Comparison of ENCODE assay signal across 19 cellular contexts in genomic region chr21:35111531-35111930, GRCh38.
DNase-seq lines count a peak whose midpoint lies in the region; ATAC-seq and TF ChIP-seq lines count a peak whose summit lies in the region.
"Had no signal": no experiment of that assay in that cellular context is flagged by ENCODE, and none has a peak within 500 bp of the region (broad histone marks: within the 10 kb centered on the region; RNA-seq: fewer than 3 reads in every experiment).

No MANE protein-coding gene starts in this region.

- H3K27me3 ChIP-seq in HCT116 (ENCODE audit: insufficient read depth, low read length) (no peaks in the 10 kb centered on the region), neuronal stem cell (ENCODE audit: control insufficient read depth in 3 of 3, insufficient read depth in 3 of 3, low read depth in 1 of 3, low read length in 3 of 3) (no peaks in the 10 kb centered on the region)
- H3K27me3 ChIP-seq: MG63 had no signal

- WGBS in neuronal stem cell (ENCODE audit: extremely low coverage in 2 of 2, insufficient read length in 2 of 2, insufficient replicate concordance in 1 of 2), 2 donors: no CpG with 5 or more reads among the region's 4 CpGs

- H3K4ac ChIP-seq in neuronal stem cell (ENCODE audit: low read length): no peak overlapping the region

- H3K4me2 ChIP-seq in HCT116 (ENCODE audit: low read length) (peak overlapping the region; percentile 24), neuronal stem cell (ENCODE audit: insufficient read depth, low read length, poor library complexity, severe bottlenecking) (no peak overlapping the region)
- H3K4me2 ChIP-seq: SK-N-SH had no signal

- H2BK15ac ChIP-seq in neuronal stem cell (ENCODE audit: low read length): no peak overlapping the region

- ATAC-seq in HCT116: no peak
- peak; percentile 33 for ATAC-seq in esophagus mucosa
- no peak for ATAC-seq in HG03108 (IDR thresholded peaks at IDR 0.05; ENCODE audit: unreplicated experiment)
- ATAC-seq in HG02623 (IDR thresholded peaks at IDR 0.05; ENCODE audit: unreplicated experiment): no peak

- H3K79me2 ChIP-seq in HCT116 (ENCODE audit: insufficient read depth, low read length): no peaks in the 10 kb centered on the region

- H4K8ac ChIP-seq in neuronal stem cell (ENCODE audit: low read depth, low read length): no peak overlapping the region

- no peak overlapping the region for H2BK120ac ChIP-seq in neuronal stem cell (ENCODE audit: low read depth, low read length)

- H2BK5ac ChIP-seq in neuronal stem cell (ENCODE audit: low read length): no peak overlapping the region

- no peaks in the 10 kb centered on the region for H3K9me2 ChIP-seq in HCT116 (ENCODE audit: insufficient read depth)
- H3K9me2 ChIP-seq: SK-N-SH had no signal

- H2AK5ac ChIP-seq in neuronal stem cell (ENCODE audit: low read depth, low read length): no peak overlapping the region

- intact Hi-C loops in HCT116 (cut with micrococcal nuclease): no loop called here

- TF ChIP-seq POLR2A in HCT116 (IDR thresholded peaks at IDR 0.05; ENCODE audit: borderline replicate concordance, extremely low read depth, insufficient read depth, insufficient read length): no peak

- H3K4me1 ChIP-seq in HCT116 (ENCODE audit: control insufficient read depth in 1 of 2, insufficient read depth in 2 of 2, low read length in 2 of 2) (peaks cover 4 to 10% of the 10 kb centered on the region in 2 experiments; a peak in 2 of 4 replicates), neuronal stem cell (ENCODE audit: control insufficient read depth in 2 of 2, insufficient read depth in 1 of 2, low read depth in 1 of 2, low read length in 2 of 2) (no peaks in the 10 kb centered on the region)

- H3K79me1 ChIP-seq in neuronal stem cell (ENCODE audit: low read depth, low read length): no peaks in the 10 kb centered on the region

- H3K23ac ChIP-seq in neuronal stem cell (ENCODE audit: low read depth, low read length, poor library complexity): no peak overlapping the region

- H4K91ac ChIP-seq in neuronal stem cell (ENCODE audit: low read depth, low read length, poor library complexity): no peak overlapping the region

- RAD21 ChIA-PET in HCT116 (lab: Charles Lee; ENCODE audit: low non-redundant PET in 1 of 2, low total read pairs in 2 of 2, uncharacterized antibody in 2 of 2, unreplicated experiment in 2 of 2): no interaction called here

- CTCF ChIA-PET in HCT116 (lab: Charles Lee): no interaction called here

- H3K9ac ChIP-seq in HCT116 (ENCODE audit: low read length) (no peak overlapping the region), neuronal stem cell (ENCODE audit: low read depth, low read length, poor library complexity) (no peak overlapping the region)
- H3K9ac ChIP-seq: SK-N-SH had no signal

- no peak overlapping the region for H3K4me3 ChIP-seq in HCT116 (replicated peaks in 1 of 2; ENCODE audit: low read depth in 1 of 2, low read length in 2 of 2)
- no peak overlapping the region for H3K4me3 ChIP-seq in neuronal stem cell (ENCODE audit: low read length in 2 of 2)
- H3K4me3 ChIP-seq: MG63 had no signal

- no peak overlapping the region for H3K14ac ChIP-seq in neuronal stem cell (ENCODE audit: low read length)

- no peak for DNase-seq in HCT116 (ENCODE audit: low read depth, low spot score)
- DNase-seq in M059J (ENCODE audit: low read depth): peak; percentile 19
- peak; percentile 45 for DNase-seq in SW480 (ENCODE audit: low spot score)
- DNase-seq in neuronal stem cell (ENCODE audit: low spot score): no peak
- DNase-seq in activated CD8-positive, alpha-beta memory T cell treated with anti-CD3 and anti-CD28 coated beads, Interleukin-2, amount 50 U/mL, for 4 hours: no peak
- DNase-seq: EL, GF-D8, MG63, NCI-H1048, NCI-H1417 treated with DMSO at 0.1 percent for 48 hours, NCI-H1930, NCI-H226, NCI-H524 treated with DMSO at 0.1 percent for 48 hours, OCI-M1, SHP77 treated with DMSO at 0.1 percent for 48 hours, SK-N-SH had no signal

- H2AFZ ChIP-seq in HCT116 (ENCODE audit: low read depth, low read length, poor library complexity, severe bottlenecking): peak overlapping the region; percentile 32
- H2AFZ ChIP-seq in neuronal stem cell (ENCODE audit: low read length): no peak overlapping the region

- no peak overlapping the region for H2BK12ac ChIP-seq in neuronal stem cell (ENCODE audit: low read length)

- no TSS peak for BruUV-seq in HCT116 (replicated peaks; lab: Mats Ljungman, UMichigan)

- H4K20me1 ChIP-seq in HCT116 (ENCODE audit: insufficient read depth): no peaks in the 10 kb centered on the region

- H3K27ac ChIP-seq in HCT116 (ENCODE audit: low read depth, low read length): no peak overlapping the region
- no peak overlapping the region for H3K27ac ChIP-seq in neuronal stem cell (replicated peaks; ENCODE audit: low read length)

- H3K9me3 ChIP-seq in HCT116 (ENCODE audit: control insufficient read depth in 1 of 2, insufficient read depth in 1 of 2, low read depth in 1 of 2, low read length in 2 of 2) (no peaks in the 10 kb centered on the region), neuronal stem cell (replicated peaks in 1 of 2; ENCODE audit: control insufficient read depth in 2 of 2, insufficient read depth in 1 of 2, low read depth in 1 of 2, low read length in 2 of 2) (peaks cover 0 to 2% of the 10 kb centered on the region in 2 donors)
- H3K9me3 ChIP-seq: MG63, SK-N-SH had no signal

- TF ChIP-seq RAD21 in HCT116 (IDR thresholded peaks at IDR 0.05; ENCODE audit: low read depth): no peak

- H3K18ac ChIP-seq in neuronal stem cell (ENCODE audit: low read length): no peak overlapping the region

- no peak for TF ChIP-seq CTCF in HCT116 (IDR thresholded peaks at IDR 0.05 in 2 of 3, conservative IDR thresholded peaks at IDR 0.05 in 1 of 3; ENCODE audit: borderline replicate concordance in 1 of 3, insufficient read depth in 1 of 3, low read depth in 2 of 3, low read length in 2 of 3)

- POLR2A ChIA-PET in HCT116 (lab: Charles Lee): no interaction called here

- H3K36me3 ChIP-seq in HCT116 (ENCODE audit: control insufficient read depth in 1 of 2, insufficient read depth in 2 of 2, low read length in 2 of 2): no peaks in the 10 kb centered on the region
- no peaks in the 10 kb centered on the region for H3K36me3 ChIP-seq in neuronal stem cell (replicated peaks in 1 of 2; ENCODE audit: control insufficient read depth in 2 of 2, insufficient read depth in 2 of 2, low read length in 2 of 2)
- H3K36me3 ChIP-seq: MG63 had no signal

TF ChIP-seq in HCT116, 20 proteins besides CTCF, POLR2A, EP300 and RAD21:
- peak; percentile 12; the same call in 1 of the 2 replicates for TF ChIP-seq FOSL1 (IDR thresholded peaks at IDR 0.05; ENCODE audit: low read depth)
- TF ChIP-seq POLR2AphosphoS5 (IDR thresholded peaks at IDR 0.05; ENCODE audit: low read depth, low read length): no peak

Comparison
In these comparisons a context has a peak if more than half of its experiments do, and no peak if none do; other contexts are left out.
1. DNase-seq: peak in M059J (single experiment) and SW480 (single experiment); none in HCT116 (single experiment), neuronal stem cell (single experiment) and activated CD8-positive, alpha-beta memory T cell treated with anti-CD3 and anti-CD28 coated beads, Interleukin-2, amount 50 U/mL, for 4 hours (single experiment).